ENCODE assay signal across 1 cellular context in genomic region chr15:101652098-101652782, GRCh38.
TF ChIP-seq lines count a peak whose summit lies in the region.

TSS of gene TM2D3 (minus strand) at chr15:101652381. CDS start at chr15:101652361, 20 bp downstream.

TF ChIP-seq in HepG2, 621 proteins besides CTCF, POLR2A, EP300 and RAD21 (continued from another document and continues in another):
- TF ChIP-seq ZBTB10 (CRISPR knock-in tag; IDR thresholded peaks at IDR 0.05; ENCODE audit: borderline replicate concordance): peak; percentile 54; the same call in 1 of the 2 replicates
- TF ChIP-seq SIN3B (IDR thresholded peaks at IDR 0.05; ENCODE audit: low read length): peak; percentile 66; the same call in 1 of the 2 replicates
- peak; percentile 84; the same call in 2 of the 3 replicates for TF ChIP-seq MXI1 (IDR thresholded peaks at IDR 0.05; ENCODE audit: borderline replicate concordance, low read depth, low read length)
- no peak; the same call in 1 of the 2 replicates for TF ChIP-seq HNF4G (IDR thresholded peaks at IDR 0.05; ENCODE audit: borderline replicate concordance, low read depth, low read length)
- TF ChIP-seq HNF4G (CRISPR knock-in tag; IDR thresholded peaks at IDR 0.05; ENCODE audit: borderline replicate concordance, low read depth): no peak; the same call in 1 of the 2 replicates
- peak; percentile 86; the same call in 1 of the 2 replicates for TF ChIP-seq FLYWCH1 (CRISPR knock-in tag; IDR thresholded peaks at IDR 0.05)
- TF ChIP-seq TFDP1 (CRISPR knock-in tag; IDR thresholded peaks at IDR 0.05; ENCODE audit: borderline replicate concordance): peak; percentile 84
- peak; percentile 47; the same call in 1 of the 2 replicates for TF ChIP-seq ZNF740 (CRISPR knock-in tag; IDR thresholded peaks at IDR 0.05)
- TF ChIP-seq MTA1 (CRISPR knock-in tag; IDR thresholded peaks at IDR 0.05; ENCODE audit: borderline replicate concordance): peak; percentile 64; the same call in 1 of the 2 replicates
- peak; percentile 78 for TF ChIP-seq MEIS1 (CRISPR knock-in tag; IDR thresholded peaks at IDR 0.05; ENCODE audit: borderline replicate concordance)
- TF ChIP-seq ZBTB34 (CRISPR knock-in tag; IDR thresholded peaks at IDR 0.05): peak; percentile 82; the same call in 1 of the 2 replicates
- TF ChIP-seq POGK (CRISPR knock-in tag; conservative IDR thresholded peaks at IDR 0.05): peak; percentile 86
- TF ChIP-seq PHF5A (CRISPR knock-in tag; IDR thresholded peaks at IDR 0.05; ENCODE audit: low read depth, unreplicated experiment): peak; percentile 37
- TF ChIP-seq CSRNP1 (CRISPR knock-in tag; IDR thresholded peaks at IDR 0.05): peak; percentile 91; the same call in 1 of the 2 replicates
- TF ChIP-seq SAP130 (CRISPR knock-in tag; IDR thresholded peaks at IDR 0.05; ENCODE audit: low read depth): peak; percentile 85
- TF ChIP-seq SRSF4 (IDR thresholded peaks at IDR 0.05; ENCODE audit: low read depth, low read length, poor library complexity, severe bottlenecking): no peak
- TF ChIP-seq ZNF503 (CRISPR knock-in tag; IDR thresholded peaks at IDR 0.05): peak; percentile 82
- peak; percentile 93 to 99; a peak in 3 of 4 replicates for TF ChIP-seq HMGXB4 (CRISPR knock-in tag; IDR thresholded peaks at IDR 0.05; ENCODE audit: borderline replicate concordance in 1 of 2, low read depth in 1 of 2)
- peak; percentile 79 for TF ChIP-seq AGO2 (optimal IDR thresholded peaks at IDR 0.05; ENCODE audit: low read depth, low read length)
- peak; percentile 91 for TF ChIP-seq CCDC6 (CRISPR knock-in tag; IDR thresholded peaks at IDR 0.05)
- peak; percentile 7 for TF ChIP-seq RBM22 (optimal IDR thresholded peaks at IDR 0.05; ENCODE audit: low read length)
- peak; percentile 94 for TF ChIP-seq IRF9 (CRISPR knock-in tag; IDR thresholded peaks at IDR 0.05; ENCODE audit: borderline replicate concordance)
- TF ChIP-seq ZNF556 (CRISPR knock-in tag; IDR thresholded peaks at IDR 0.05; ENCODE audit: borderline replicate concordance): peak; percentile 78; the same call in 1 of the 2 replicates
- TF ChIP-seq ZNF766 (CRISPR knock-in tag; IDR thresholded peaks at IDR 0.05; ENCODE audit: borderline replicate concordance): peak; percentile 87; the same call in 1 of the 2 replicates
- TF ChIP-seq ZNF609 (CRISPR knock-in tag; IDR thresholded peaks at IDR 0.05; ENCODE audit: borderline replicate concordance): no peak; the same call in 1 of the 2 replicates
- no peak for TF ChIP-seq PHB2 (IDR thresholded peaks at IDR 0.05; ENCODE audit: partially characterized antibody)
- peak; percentile 87 for TF ChIP-seq SP4 (CRISPR knock-in tag; IDR thresholded peaks at IDR 0.05)
- TF ChIP-seq RBM39 (IDR thresholded peaks at IDR 0.05; ENCODE audit: low read depth, low read length, poor library complexity, severe bottlenecking): peak; percentile 58
- no peak for TF ChIP-seq NCOA5 (CRISPR knock-in tag; IDR thresholded peaks at IDR 0.05)
- TF ChIP-seq ZNF672 (CRISPR knock-in tag; IDR thresholded peaks at IDR 0.05): peak; percentile 86; the same call in 1 of the 2 replicates
- peak; percentile 58; the same call in 1 of the 2 replicates for TF ChIP-seq HOXA5 (CRISPR knock-in tag; IDR thresholded peaks at IDR 0.05)
- 0 out of 2 replicates have a peak, but pooled peaks have one; percentile 74 for TF ChIP-seq ZNF354B (CRISPR knock-in tag; IDR thresholded peaks at IDR 0.05)
- peak; percentile 53; the same call in 1 of the 2 replicates for TF ChIP-seq SP5 (CRISPR knock-in tag; IDR thresholded peaks at IDR 0.05; ENCODE audit: borderline replicate concordance, low read depth)
- no peak for TF ChIP-seq CEBPB (IDR thresholded peaks at IDR 0.05; ENCODE audit: borderline replicate concordance, low read depth, low read length)
- TF ChIP-seq TERF1 (CRISPR knock-in tag; IDR thresholded peaks at IDR 0.05): peak; percentile 20; the same call in 1 of the 2 replicates
